ENCODE assay signal across 13 cellular contexts in genomic region chr12:60805340-60805739, GRCh38.
DNase-seq lines count a peak whose midpoint lies in the region; ATAC-seq, FAIRE-seq and TF ChIP-seq lines count a peak whose summit lies in the region.
"Had no signal": no experiment of that assay in that cellular context is flagged by ENCODE, and none has a peak within 500 bp of the region (broad histone marks: within the 10 kb centered on the region; RNA-seq: fewer than 3 reads in every experiment).

No MANE protein-coding gene starts in this region.

- H3K36me3 ChIP-seq in liver (ENCODE audit: control insufficient read depth in 4 of 4, insufficient read depth in 3 of 4, low read depth in 1 of 4, low read length in 3 of 4): no peaks in the 10 kb centered on the region
- H3K36me3 ChIP-seq in HepG2 (replicated peaks in 1 of 2; ENCODE audit: control insufficient read depth in 1 of 2, insufficient read depth in 2 of 2, low read length in 2 of 2): no peaks in the 10 kb centered on the region

- BruUV-seq in HepG2 (replicated peaks; lab: Mats Ljungman, UMichigan): no TSS peak

- DNase-seq in HepG2 (ENCODE audit: low spot score): no peak
- DNase-seq in SHP77 treated with DMSO at 0.1 percent for 48 hours (lab: John Stamatoyannopoulos, UW): peak; percentile 20
- no peak for DNase-seq in left lobe of liver (ENCODE audit: low spot score)
- DNase-seq in progenitor cell of endocrine pancreas (ENCODE audit: low spot score, unreplicated experiment): no peak
- no peak for DNase-seq in osteocyte (ENCODE audit: extremely low spot score, unreplicated experiment)
- DNase-seq: HFFc6, NCI-H1092, NCI-H2171 had no signal

- no peaks in the 10 kb centered on the region for H4K20me1 ChIP-seq in HepG2 (ENCODE audit: insufficient read depth, low read length)

- H3K27me3 ChIP-seq in liver (ENCODE audit: control insufficient read depth in 4 of 4, insufficient read depth in 4 of 4, low read length in 3 of 4): no peaks in the 10 kb centered on the region
- H3K27me3 ChIP-seq in HepG2 (ENCODE audit: control insufficient read depth in 1 of 2, insufficient read depth in 2 of 2, low read length in 2 of 2): no peaks in the 10 kb centered on the region

- H3K4me3 Mint-ChIP-seq in progenitor cell of endocrine pancreas (ENCODE audit: low read depth) (no peak overlapping the region), osteocyte (ENCODE audit: unreplicated experiment) (no peak overlapping the region)
- H3K4me3 Mint-ChIP-seq: CD14-positive monocyte, HFFc6 had no signal

- H3K4me3 ChIP-seq in liver (ENCODE audit: low read depth in 1 of 3, low read length in 3 of 3): no peak overlapping the region
- H3K4me3 ChIP-seq in HepG2 (replicated peaks in 1 of 3; ENCODE audit: insufficient read depth in 1 of 3, low read depth in 2 of 3, low read length in 3 of 3): no peak overlapping the region

- H3K27me3 Mint-ChIP-seq in progenitor cell of endocrine pancreas (no peaks in the 10 kb centered on the region), osteocyte (ENCODE audit: unreplicated experiment) (no peaks in the 10 kb centered on the region)

- no peak for TF ChIP-seq POLR2A in HepG2 (IDR thresholded peaks at IDR 0.05; ENCODE audit: insufficient read depth in 1 of 2, low read depth in 2 of 2, low read length in 2 of 2)

- H3K4me1 Mint-ChIP-seq in progenitor cell of endocrine pancreas (ENCODE audit: low read depth) (peaks cover 6% of the 10 kb centered on the region), osteocyte (ENCODE audit: unreplicated experiment) (no peaks in the 10 kb centered on the region)
- H3K4me1 Mint-ChIP-seq: CD14-positive monocyte had no signal

- intact Hi-C loops in HepG2 (cut with micrococcal nuclease; ENCODE audit: unreplicated experiment): loop anchor here (2.0 kb wide), 1 partner anchor 71 kb away; no protein-coding TSS in a partner anchor

- H3K9me3 ChIP-seq in liver (ENCODE audit: control insufficient read depth in 4 of 4, low read length in 3 of 4): no peaks in the 10 kb centered on the region
- H3K9me3 ChIP-seq in HepG2 (ENCODE audit: low read length): peaks cover 50% of the 10 kb centered on the region

- no peaks in the 10 kb centered on the region for H3K36me3 Mint-ChIP-seq in progenitor cell of endocrine pancreas (ENCODE audit: insufficient read depth)
- no peaks in the 10 kb centered on the region for H3K36me3 Mint-ChIP-seq in osteocyte (ENCODE audit: unreplicated experiment)
- H3K36me3 Mint-ChIP-seq: CD14-positive monocyte had no signal

- no peak for FAIRE-seq in HepG2 (lab: Jason Lieb, UNC)

- H3K27ac Mint-ChIP-seq in progenitor cell of endocrine pancreas (no peak overlapping the region), osteocyte (ENCODE audit: unreplicated experiment) (no peak overlapping the region)
- H3K27ac Mint-ChIP-seq: CD14-positive monocyte, HFFc6 had no signal

- 32% methylated on average over 4 of the region's 4 CpGs for WGBS in liver
- WGBS in HepG2 (ENCODE audit: low lambda C conversion rate): 12% methylated on average over 4 of the region's 4 CpGs

- ATAC-seq in HepG2 (no peak), left lobe of liver (peak; percentile 93), GM21367 (IDR thresholded peaks at IDR 0.05; ENCODE audit: unreplicated experiment) (no peak)
- ATAC-seq: SK-N-SH treated with all-trans-retinoic acid at 6 μM for 48 hours had no signal

- CTCF ChIA-PET in HepG2 (lab: Yijun Ruan, JAX; ENCODE audit: low intra/inter-chr PET ratio, low total read pairs): no interaction called here

- H2AFZ ChIP-seq in HepG2 (ENCODE audit: low read length): no peak overlapping the region

- in situ Hi-C loops in HepG2 (cut with HindIII; ENCODE audit: extremely low pct_ligation_motif_present, low pct_unique_long_range_greater_than_20kb): no loop called here

- no peak overlapping the region for H3K27ac ChIP-seq in liver (ENCODE audit: low read depth in 1 of 2, low read length in 2 of 2)
- no peak overlapping the region for H3K27ac ChIP-seq in HepG2 (ENCODE audit: extremely low read length, insufficient read depth, low read length)
- H3K27ac ChIP-seq: KMS-11 had no signal

- no peaks in the 10 kb centered on the region for H3K79me2 ChIP-seq in HepG2 (ENCODE audit: insufficient read depth, low read length)

- TF ChIP-seq RAD21 in liver (IDR thresholded peaks at IDR 0.05) (peak; percentile 46 to 58), HepG2 (CRISPR knock-in tag; IDR thresholded peaks at IDR 0.05) (no peak)

- H3K9me3 Mint-ChIP-seq in progenitor cell of endocrine pancreas (ENCODE audit: low read depth) (peaks cover 3% of the 10 kb centered on the region), osteocyte (ENCODE audit: unreplicated experiment) (peaks cover 14% of the 10 kb centered on the region)

- no peak for TF ChIP-seq EP300 in HepG2 (IDR thresholded peaks at IDR 0.05; ENCODE audit: low read depth in 2 of 2, low read length in 2 of 2)
- no peak for TF ChIP-seq EP300 in HepG2 (CRISPR knock-in tag; IDR thresholded peaks at IDR 0.05; ENCODE audit: borderline replicate concordance)

- POLR2A ChIA-PET in HepG2 (lab: Yijun Ruan, JAX): no interaction called here

- H3K9ac ChIP-seq in liver (ENCODE audit: low read depth in 1 of 2, low read length in 2 of 2) (no peak overlapping the region), HepG2 (ENCODE audit: insufficient read depth, low read depth, low read length) (no peak overlapping the region)
- H3K9ac ChIP-seq: KMS-11 had no signal

- TF ChIP-seq CTCF in liver (IDR thresholded peaks at IDR 0.05; ENCODE audit: low read depth, low read length, missing input control) (no peak), HepG2 (CRISPR knock-in tag; IDR thresholded peaks at IDR 0.05) (no peak), progenitor cell of endocrine pancreas (IDR thresholded peaks at IDR 0.05; ENCODE audit: unreplicated experiment) (no peak), osteocyte (IDR thresholded peaks at IDR 0.05) (no peak)

- H3K4me1 ChIP-seq in liver (ENCODE audit: control insufficient read depth in 4 of 4, insufficient read depth in 4 of 4, low read length in 3 of 4) (no peaks in the 10 kb centered on the region), HepG2 (ENCODE audit: insufficient read depth, low read length) (no peaks in the 10 kb centered on the region)

- H3K4me2 ChIP-seq in HepG2 (ENCODE audit: low read depth, low read length): no peak overlapping the region
- H3K4me2 ChIP-seq: KMS-11 had no signal

TF ChIP-seq in liver, 16 proteins besides CTCF, POLR2A, EP300 and RAD21 (continues in another document):
- no peak for TF ChIP-seq TAF1 (conservative IDR thresholded peaks at IDR 0.05)
- no peak for TF ChIP-seq GABPA (IDR thresholded peaks at IDR 0.05 in 1 of 2, conservative IDR thresholded peaks at IDR 0.05 in 1 of 2)
- no peak for TF ChIP-seq HNF4G (IDR thresholded peaks at IDR 0.05)
- no peak for TF ChIP-seq NR2F2 (IDR thresholded peaks at IDR 0.05)
- TF ChIP-seq EGR1 (IDR thresholded peaks at IDR 0.05; ENCODE audit: low read depth in 2 of 2): no peak
- TF ChIP-seq ATF3 (IDR thresholded peaks at IDR 0.05): no peak
- no peak for TF ChIP-seq SP1 (IDR thresholded peaks at IDR 0.05)

TF ChIP-seq in HepG2, 621 proteins besides CTCF, POLR2A, EP300 and RAD21:
- TF ChIP-seq LRRFIP1 (CRISPR knock-in tag; conservative IDR thresholded peaks at IDR 0.05): no peak
- no peak for TF ChIP-seq ZNF572 (CRISPR knock-in tag; IDR thresholded peaks at IDR 0.05)
- TF ChIP-seq GATA4 (IDR thresholded peaks at IDR 0.05; ENCODE audit: borderline replicate concordance, low read depth): no peak
- no peak for TF ChIP-seq ZNF670 (CRISPR knock-in tag; IDR thresholded peaks at IDR 0.05; ENCODE audit: borderline replicate concordance)
- no peak for TF ChIP-seq PRMT3 (CRISPR knock-in tag; IDR thresholded peaks at IDR 0.05; ENCODE audit: borderline replicate concordance, low read depth)
- TF ChIP-seq PLRG1 (conservative IDR thresholded peaks at IDR 0.05): no peak
- TF ChIP-seq KLF16 (CRISPR knock-in tag; IDR thresholded peaks at IDR 0.05): no peak
- TF ChIP-seq RARA (CRISPR knock-in tag; IDR thresholded peaks at IDR 0.05): no peak
- TF ChIP-seq ZNF3 (CRISPR knock-in tag; IDR thresholded peaks at IDR 0.05): no peak
